ENCODE assay signal across 21 cellular contexts in the genomic region with DNA sequence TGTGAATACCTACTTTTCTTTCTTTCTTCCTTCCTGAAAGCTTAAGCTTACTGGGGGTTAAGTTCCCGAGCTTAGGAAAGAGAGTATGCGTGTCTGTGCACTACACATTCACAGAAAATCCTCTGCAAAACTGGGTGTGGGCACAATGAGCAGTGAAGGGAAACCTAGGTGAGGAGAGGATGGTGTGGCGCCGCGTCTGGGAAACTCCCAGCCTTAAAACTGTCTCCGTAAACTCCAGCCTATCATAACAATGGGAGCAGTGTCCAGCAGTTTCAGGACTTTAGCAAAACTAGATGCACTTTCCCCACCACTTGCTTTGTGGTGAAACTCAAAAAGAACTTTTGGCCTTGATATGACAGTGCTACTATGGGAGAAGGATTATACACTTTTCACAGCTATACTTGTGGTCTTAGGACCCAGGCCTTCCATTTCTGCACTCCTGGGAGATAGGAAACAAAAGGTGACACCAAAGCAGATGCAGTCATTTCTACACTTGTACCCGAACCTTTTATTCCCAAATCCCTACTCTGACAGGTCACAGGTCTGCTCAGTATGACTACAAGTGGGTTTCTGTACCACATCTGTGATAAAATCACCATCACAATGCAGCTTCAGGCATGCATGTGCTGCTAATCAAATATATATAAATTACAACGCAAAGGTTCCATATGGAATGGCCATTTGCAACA.
"Had no signal": no experiment of that assay in that cellular context is flagged by ENCODE, and none has a peak within 500 bp of the region (broad histone marks: within the 10 kb centered on the region; RNA-seq: fewer than 3 reads in every experiment).

No MANE protein-coding gene starts in this region.

- H3K36me3 Mint-ChIP-seq: brain, type B pancreatic cell had no signal

- H3K9me3 Mint-ChIP-seq: activated naive CD4-positive, alpha-beta T cell treated with anti-CD3 and anti-CD28 coated beads, Interleukin-2, amount 50 U/mL, for 24 hours; activated T-cell treated with anti-CD3 and anti-CD28 coated beads, Interleukin-2, amount 50 U/mL, for 72 hours; brain; immature natural killer cell; stimulated activated naive B cell treated with anti-CD40 and anti-IgM and Interleukin-4, amounts not matched to agents 10 μg/mL and 1 μg/mL and 100 μg/mL, for 72 hours; type B pancreatic cell had no signal

- H3K4me3 Mint-ChIP-seq: activated naive CD4-positive, alpha-beta T cell treated with anti-CD3 and anti-CD28 coated beads, Interleukin-2, amount 50 U/mL, for 24 hours; brain; immature natural killer cell; stimulated activated naive B cell treated with anti-CD40 and anti-IgM and Interleukin-4, amounts not matched to agents 10 μg/mL and 1 μg/mL and 100 μg/mL, for 72 hours; type B pancreatic cell had no signal

- H3K36me3 ChIP-seq: thoracic aorta had no signal

- H3K4me3 ChIP-seq: hepatocyte, smooth muscle cell, thoracic aorta had no signal

- H3K27ac ChIP-seq: hepatocyte, thoracic aorta had no signal

- H3K27me3 Mint-ChIP-seq: activated naive CD4-positive, alpha-beta T cell treated with anti-CD3 and anti-CD28 coated beads, Interleukin-2, amount 50 U/mL, for 24 hours; brain; stimulated activated naive B cell treated with anti-CD40 and anti-IgM and Interleukin-4, amounts not matched to agents 10 μg/mL and 1 μg/mL and 100 μg/mL, for 72 hours; type B pancreatic cell had no signal

- DNase-seq: activated CD4-positive, alpha-beta T cell treated with anti-CD3 and anti-CD28 coated beads, Interleukin-2, amount 50 U/mL, for 48 hours; activated effector memory CD4-positive, alpha-beta T cell treated with anti-CD3 and anti-CD28 coated beads, Interleukin-2, amount 50 U/mL, for 16 hours; activated T-cell treated with anti-CD3 and anti-CD28 coated beads, Interleukin-2, amount 50 U/mL, for 72 hours; aorta; central memory CD4-positive, alpha-beta T cell; effector memory CD4-positive, alpha-beta T cell; foreskin melanocyte; glutamatergic neuron; immature natural killer cell; occipital lobe; posterior cingulate gyrus; stimulated activated CD4-positive, alpha-beta T cell treated with anti-CD3 and anti-CD28 coated beads, Interleukin-15, amount 100 ng/mL, for 24 hours; stimulated activated naive B cell treated with anti-CD40 and anti-IgM and Interleukin-4, amounts not matched to agents 10 μg/mL and 1 μg/mL and 100 μg/mL, for 72 hours; T-helper 9 cell had no signal

- H3K27ac Mint-ChIP-seq: activated T-cell treated with anti-CD3 and anti-CD28 coated beads, Interleukin-2, amount 50 U/mL, for 72 hours; brain; stimulated activated naive B cell treated with anti-CD40 and anti-IgM and Interleukin-4, amounts not matched to agents 10 μg/mL and 1 μg/mL and 100 μg/mL, for 72 hours; type B pancreatic cell had no signal

- H3K9me3 ChIP-seq: thoracic aorta had no signal

- ATAC-seq: sciatic nerve; stimulated activated naive B cell treated with anti-CD40 and anti-IgM and Interleukin-4, amounts not matched to agents 10 μg/mL and 1 μg/mL and 100 μg/mL, for 72 hours had no signal

- H3K27me3 ChIP-seq: hepatocyte had no signal
